Comparison of ENCODE assay signal across 8 cellular contexts in the genomic region with DNA sequence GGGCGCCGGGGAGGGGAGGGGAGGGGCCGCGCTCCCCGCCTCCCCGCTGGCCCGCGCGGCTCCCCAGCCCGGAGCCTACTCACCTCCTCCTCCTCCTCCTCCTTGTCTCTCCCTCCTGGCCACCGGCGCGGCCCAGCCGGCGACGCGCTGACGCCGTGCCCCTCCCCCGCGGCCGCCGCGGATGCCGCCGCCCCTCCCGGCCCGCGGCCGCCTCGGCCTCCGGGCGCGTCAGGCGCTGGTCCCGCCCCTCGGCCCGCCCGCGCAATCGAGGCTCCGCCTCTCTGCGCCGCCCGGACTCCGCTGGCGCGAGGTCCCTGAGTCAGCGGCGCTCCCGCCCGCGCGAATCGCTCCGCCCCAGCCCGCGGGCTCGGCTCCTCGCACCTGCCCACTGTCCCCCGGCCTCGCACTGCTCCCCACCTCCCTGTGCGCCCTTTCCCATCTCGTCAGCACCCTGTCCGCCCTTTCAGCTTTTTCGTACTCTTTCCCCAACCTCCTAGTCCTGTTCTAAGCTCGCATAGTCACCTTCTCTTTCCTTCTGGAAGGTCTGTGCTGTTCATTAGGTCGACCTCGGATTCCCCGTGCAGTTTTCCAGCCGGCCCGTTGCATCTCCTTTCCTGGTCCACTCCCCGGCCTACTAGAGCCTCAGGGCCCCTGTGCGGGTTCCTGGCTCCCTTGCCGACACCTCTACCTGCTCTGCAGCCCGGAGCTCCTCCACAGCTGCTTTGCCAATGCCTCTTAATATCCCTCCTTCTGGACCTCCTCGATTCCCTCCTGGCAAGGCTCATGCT.
DNase-seq lines count a peak whose midpoint lies in the region; ATAC-seq and FAIRE-seq lines count a peak whose summit lies in the region.

No MANE protein-coding gene starts in this region.

- peak overlapping the region; percentile 96 for H3K27ac Mint-ChIP-seq in T-helper 17 cell

- WGBS in aorta, 2 donors = 1 to 3% methylated on average over 38 to 77 of the region's 77 CpGs

- no peaks in the 10 kb centered on the region for H3K36me3 ChIP-seq in aorta (ENCODE audit: control insufficient read depth in 1 of 2, insufficient read depth in 2 of 2, low read length in 1 of 2)

- peak overlapping the region; percentile 69 to 77 for H3K4me3 ChIP-seq in aorta (ENCODE audit: low read length in 2 of 2)

- H3K27me3 ChIP-seq in aorta (ENCODE audit: control insufficient read depth in 1 of 2, insufficient read depth in 2 of 2, low read length in 1 of 2) = no peaks in the 10 kb centered on the region

- peaks cover 20% of the 10 kb centered on the region for H3K4me1 Mint-ChIP-seq in T-helper 17 cell

- H3K4me3 Mint-ChIP-seq in T-helper 17 cell = peak overlapping the region; percentile 98

- peak; percentile 82 for FAIRE-seq in GM18507 (lab: Jason Lieb, UNC)

- no peaks in the 10 kb centered on the region for H3K4me1 ChIP-seq in aorta (ENCODE audit: control insufficient read depth in 1 of 2, insufficient read depth in 2 of 2, low read length in 2 of 2)

- H3K27ac ChIP-seq in aorta (ENCODE audit: low read depth in 1 of 2, low read length in 2 of 2) = peak overlapping the region in 1 of 2 donors; percentile 39

- ATAC-seq in HG02885 (IDR thresholded peaks at IDR 0.05; ENCODE audit: poor library complexity, unreplicated experiment) (peak; percentile 89), T-helper 17 cell (peak; percentile 93), aorta (ENCODE audit: low FRiP score) (peak; percentile 96)

- intact Hi-C loops in aorta (cut with DNase I) = loop anchor here (2.0 to 10.0 kb wide), 4 partner anchors 52 to 188 kb away; partner anchors contain the start of gene ZEB2 (in 1 of the 2)

- no peaks in the 10 kb centered on the region for H3K9me3 ChIP-seq in T-helper 17 cell (ENCODE audit: control insufficient read depth, low read length, poor library complexity, severe bottlenecking)
- H3K9me3 ChIP-seq in aorta (ENCODE audit: control insufficient read depth, low read length) = no peaks in the 10 kb centered on the region

- peaks cover 4% of the 10 kb centered on the region for H3K36me3 Mint-ChIP-seq in T-helper 17 cell (ENCODE audit: low read depth)

- no peaks in the 10 kb centered on the region for H3K27me3 Mint-ChIP-seq in T-helper 17 cell

- peak; percentile 81 for DNase-seq in GM18507 (ENCODE audit: extremely low spot score, insufficient read length, low read depth)
- peak; percentile 62 for DNase-seq in NCI-H146 treated with DMSO at 0.1 percent for 48 hours (lab: John Stamatoyannopoulos, UW; ENCODE audit: unreplicated experiment)
- DNase-seq in T-helper 17 cell = peak; percentile 83 to 90 (median 89)
- DNase-seq in anterior cingulate cortex (lab: John Stamatoyannopoulos, UW) = peak in 57 of 58 donors; percentile 39 to 97 (median 85)
- DNase-seq in hepatic stellate cell (ENCODE audit: low spot score) = peak; percentile 79
- DNase-seq in retina = peak; percentile 91
- peak; percentile 89 to 95 for DNase-seq in aorta
